ENCODE assay signal across 17 cellular contexts in the genomic region with DNA sequence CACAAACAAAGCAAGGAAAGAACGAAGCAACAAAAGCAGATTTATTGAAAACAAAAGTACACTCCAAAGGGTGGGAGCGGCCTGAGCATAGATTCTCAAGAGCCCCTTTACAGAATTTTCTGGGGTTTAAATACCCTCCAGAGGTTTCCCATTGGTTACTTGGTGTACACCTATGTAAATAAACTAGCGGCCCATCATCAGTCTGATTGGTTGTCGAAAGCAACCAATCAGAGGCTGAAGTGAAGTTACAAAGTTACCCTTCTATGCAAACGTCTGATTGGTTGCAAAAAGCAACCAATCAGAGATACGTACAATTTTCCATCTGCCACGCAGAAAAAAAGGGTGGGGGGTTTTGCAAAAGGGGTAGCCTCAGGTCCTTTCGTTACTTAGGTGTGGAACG.
"Had no signal": no experiment of that assay in that cellular context is flagged by ENCODE, and none has a peak within 500 bp of the region (broad histone marks: within the 10 kb centered on the region; RNA-seq: fewer than 3 reads in every experiment).

No MANE protein-coding gene starts in this region.

- ATAC-seq: esophagus mucosa, gastrocnemius medialis, left cardiac atrium, left ventricle myocardium superior had no signal

- H3K4me3 ChIP-seq: gastrocnemius medialis, lung, right atrium auricular region, stomach had no signal

- DNase-seq: effector memory CD4-positive, alpha-beta T cell; gastrocnemius medialis; kidney; left cardiac atrium; left ventricle myocardium superior; mesenchymal stem cell; naive B cell; nephron progenitor cell; posterior cingulate gyrus; small intestine; stimulated activated CD4-positive, alpha-beta T cell treated with anti-CD3 and anti-CD28 coated beads, Interleukin-12 subunit alpha, Interleukin-12 subunit beta, amount 100 ng/mL, for 4 hours; stimulated activated naive CD4-positive, alpha-beta T cell; stomach; trophoblast cell had no signal
